Comparison of ENCODE assay signal across 9 cellular contexts in the genomic region with DNA sequence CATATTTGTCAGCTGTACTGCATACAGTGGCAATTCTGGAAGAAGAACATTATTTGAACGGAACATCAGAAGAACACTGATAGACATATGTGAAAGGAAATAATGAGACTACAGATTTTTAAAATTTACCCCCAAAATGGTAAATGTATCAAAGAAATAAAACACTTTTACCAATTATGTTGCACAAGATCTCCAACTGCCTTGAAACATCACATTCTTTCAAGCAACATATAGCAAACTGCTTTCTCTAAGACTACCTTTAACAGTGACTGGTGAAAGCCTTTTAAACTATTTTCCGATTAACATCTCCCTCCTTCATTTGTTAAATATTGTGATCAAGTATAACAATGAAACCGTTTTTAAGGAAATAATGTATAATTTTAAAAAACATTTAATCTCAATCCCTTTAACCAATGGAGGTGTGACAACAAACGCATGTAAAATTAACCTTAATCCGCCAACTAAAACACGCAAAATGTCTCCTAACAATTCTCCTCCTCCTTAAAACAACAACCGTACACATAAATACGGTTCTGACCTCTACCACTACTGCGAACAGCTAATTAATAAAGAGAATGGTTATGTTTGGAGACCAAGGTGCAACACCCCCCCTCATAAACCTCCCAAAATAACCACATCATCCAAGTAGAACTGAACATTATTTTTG. TPM values are rescaled to one million over a fixed set of nuclear protein-coding genes. Genes with fewer than 3 reads are reported as not detected.
A peak's percentile ranks its signal among the peaks of the same experiment; 100 is the strongest.
DNase-seq lines count a peak whose midpoint lies in the region; ATAC-seq and TF ChIP-seq lines count a peak whose summit lies in the region.
"Had no signal": no experiment of that assay in that cellular context is flagged by ENCODE, and none has a peak within 500 bp of the region (broad histone marks: within the 10 kb centered on the region; RNA-seq: fewer than 3 reads in every experiment).

No MANE protein-coding gene starts in this region.

- no peak for TF ChIP-seq CTCF in left lung (IDR thresholded peaks at IDR 0.05)
- no peak for TF ChIP-seq CTCF in tibial artery (IDR thresholded peaks at IDR 0.05)

- no peak for ATAC-seq in activated T-cell treated with anti-CD3 and anti-CD28 coated beads, Interleukin-2, amount 50 U/mL, for 4 hours
- ATAC-seq in left lung: no peak
- ATAC-seq in GM21529 (IDR thresholded peaks at IDR 0.05; ENCODE audit: unreplicated experiment): no peak
- no peak for ATAC-seq in GM18502 (IDR thresholded peaks at IDR 0.05; ENCODE audit: poor library complexity, unreplicated experiment)

- H3K4me1 ChIP-seq in left lung (peaks cover 16 to 47% of the 10 kb centered on the region in 2 donors), tibial artery (peaks cover 0 to 38% (median 8%) of the 10 kb centered on the region in 4 donors)

- H3K27me3 Mint-ChIP-seq in activated T-cell treated with anti-CD3 and anti-CD28 coated beads, Interleukin-2, amount 50 U/mL, for 4 hours (ENCODE audit: low read depth): no peaks in the 10 kb centered on the region

- H3K36me3 Mint-ChIP-seq in activated T-cell treated with anti-CD3 and anti-CD28 coated beads, Interleukin-2, amount 50 U/mL, for 4 hours (ENCODE audit: insufficient read depth): peaks cover 1% of the 10 kb centered on the region

- intact Hi-C loops in left lung (cut with DNase I): no loop called here
- intact Hi-C loops in tibial artery (cut with DNase I; ENCODE audit: low total_unique reads): loop anchor here (10.0 kb wide), 1 partner anchor 201 kb away; no protein-coding TSS in a partner anchor

- H3K9me3 ChIP-seq in left lung (no peaks in the 10 kb centered on the region), tibial artery (no peaks in the 10 kb centered on the region)

- H3K4me3 ChIP-seq in left lung (peak overlapping the region; percentile 75 to 77), tibial artery (peak overlapping the region; percentile 96 to 100)

- peaks cover 50% of the 10 kb centered on the region for H3K4me1 Mint-ChIP-seq in activated T-cell treated with anti-CD3 and anti-CD28 coated beads, Interleukin-2, amount 50 U/mL, for 4 hours (ENCODE audit: low read depth)

- H3K27ac ChIP-seq in angular gyrus (ENCODE audit: low read depth, low read length) (peak overlapping the region; percentile 73), left lung (peak overlapping the region; percentile 50 to 99), tibial artery (peak overlapping the region; percentile 98 to 100)

- H3K9me3 Mint-ChIP-seq in activated T-cell treated with anti-CD3 and anti-CD28 coated beads, Interleukin-2, amount 50 U/mL, for 4 hours: no peaks in the 10 kb centered on the region

- no peaks in the 10 kb centered on the region for H3K36me3 ChIP-seq in left lung
- H3K36me3 ChIP-seq in tibial artery: no peaks in the 10 kb centered on the region

- no peaks in the 10 kb centered on the region for H3K27me3 ChIP-seq in left lung
- H3K27me3 ChIP-seq in tibial artery: no peaks in the 10 kb centered on the region

- H3K4me3 Mint-ChIP-seq in activated T-cell treated with anti-CD3 and anti-CD28 coated beads, Interleukin-2, amount 50 U/mL, for 4 hours: peak overlapping the region; percentile 98

- DNase-seq in activated T-cell treated with anti-CD3 and anti-CD28 coated beads, Interleukin-2, amount 50 U/mL, for 4 hours: no peak
- no peak for DNase-seq in activated T-cell treated with anti-CD3 and anti-CD28 coated beads for 4 hours
- DNase-seq in left lung: no peak
- DNase-seq in tibial artery: no peak
- no peak for DNase-seq in anterior cingulate cortex (lab: John Stamatoyannopoulos, UW)
- DNase-seq: GDM1 had no signal

RNA-seq across cellular contexts. Expression of gene FBXO11, which starts 2.4 kb away (rescaled TPM):
- 10 to 100 TPM; 37.1 to 45.1 (median 40.7) TPM for total RNA-seq in activated T-cell treated with anti-CD3 and anti-CD28 coated beads, Interleukin-2, amount 50 U/mL, for 4 hours
- total RNA-seq in left lung: 10 to 100 TPM; 56.2 to 68.2 TPM
